Comparison of ENCODE assay signal across 17 cellular contexts in the genomic region with DNA sequence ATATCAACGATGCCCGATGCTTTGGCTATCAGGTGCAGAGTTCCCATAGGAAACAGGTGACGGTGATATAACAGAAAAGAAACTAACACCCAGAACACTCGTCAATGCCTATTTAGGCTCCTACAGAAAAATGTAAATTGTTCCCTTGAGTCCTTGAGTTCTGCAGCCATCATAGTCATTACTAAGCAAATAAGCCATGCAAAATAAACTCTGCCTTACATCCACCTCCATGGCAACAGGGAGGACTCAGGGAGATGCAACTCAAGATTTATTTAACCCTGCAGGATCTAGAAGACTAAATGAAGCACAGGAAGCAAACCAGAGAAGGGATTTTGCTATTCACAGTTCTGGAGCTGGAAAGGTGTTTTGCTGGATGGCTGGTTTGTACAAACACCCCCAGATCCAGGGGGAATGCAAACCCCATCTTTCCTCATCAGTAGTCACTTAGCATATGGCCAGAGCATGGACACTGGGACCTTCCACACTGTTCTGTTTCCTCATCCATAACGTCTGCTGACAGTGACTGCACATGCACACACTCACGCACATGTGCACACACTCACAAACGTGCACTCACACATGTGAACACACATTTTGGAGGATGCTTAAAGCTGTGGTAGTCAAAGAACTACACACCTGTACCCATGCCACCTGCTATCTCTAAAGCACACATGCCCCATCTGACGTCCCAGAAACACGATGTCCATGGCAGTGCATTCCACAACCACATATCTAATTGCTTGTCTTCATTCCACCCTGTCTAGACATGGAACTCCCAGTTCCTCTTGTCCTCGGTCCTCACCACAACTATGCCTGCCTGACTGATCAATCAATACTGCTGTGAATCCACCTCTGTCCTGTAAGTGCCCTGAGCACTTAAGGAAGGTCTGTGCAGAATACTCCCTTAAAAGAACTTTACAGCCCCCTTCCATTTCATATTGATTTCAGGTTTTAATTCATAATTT.
A peak's percentile ranks its signal among the peaks of the same experiment; 100 is the strongest.
DNase-seq lines count a peak whose midpoint lies in the region; FAIRE-seq and TF ChIP-seq lines count a peak whose summit lies in the region.
"Had no signal": no experiment of that assay in that cellular context is flagged by ENCODE, and none has a peak within 500 bp of the region (broad histone marks: within the 10 kb centered on the region; RNA-seq: fewer than 3 reads in every experiment).

No MANE protein-coding gene starts in this region.

- no peak overlapping the region for H3K4me3 Mint-ChIP-seq in astrocyte (ENCODE audit: unreplicated experiment)
- H3K4me3 Mint-ChIP-seq in neural progenitor cell, result no peak overlapping the region
- no peak overlapping the region for H3K4me3 Mint-ChIP-seq in Caco-2 (ENCODE audit: unreplicated experiment)
- H3K4me3 Mint-ChIP-seq: activated CD4-positive, alpha-beta memory T cell treated with anti-CD3 and anti-CD28 coated beads for 36 hours; activated T-cell treated with anti-CD3 and anti-CD28 coated beads, Interleukin-2, amount 50 U/mL, for 72 hours; CD4-positive, alpha-beta T cell had no signal

- H3K9ac ChIP-seq in BLaER1 (no peak overlapping the region), astrocyte (ENCODE audit: low read length) (no peak overlapping the region), neural progenitor cell (no peak overlapping the region)

- H3K27ac Mint-ChIP-seq in astrocyte (ENCODE audit: unreplicated experiment) (peak overlapping the region; percentile 4), neural progenitor cell (no peak overlapping the region), Caco-2 (ENCODE audit: unreplicated experiment) (no peak overlapping the region)
- H3K27ac Mint-ChIP-seq: activated CD4-positive, alpha-beta memory T cell treated with anti-CD3 and anti-CD28 coated beads for 36 hours; activated T-cell treated with anti-CD3 and anti-CD28 coated beads, Interleukin-2, amount 50 U/mL, for 72 hours; CD4-positive, alpha-beta T cell had no signal

- CTCF ChIA-PET in Caco-2 (lab: Charles Lee), result no interaction called here

- TF ChIP-seq CTCF in astrocyte (IDR thresholded peaks at IDR 0.05; ENCODE audit: insufficient read depth, low read depth, low read length) (no peak), neural progenitor cell (IDR thresholded peaks at IDR 0.05) (no peak), Caco-2 (IDR thresholded peaks at IDR 0.05; ENCODE audit: insufficient read depth in 1 of 2, low read depth in 1 of 2, low read length in 1 of 2, severe bottlenecking in 1 of 2, unreplicated experiment in 1 of 2) (no peak), adrenal gland (IDR thresholded peaks at IDR 0.05) (no peak)

- H3K4me1 ChIP-seq in BLaER1 (peaks cover 69% of the 10 kb centered on the region), astrocyte (ENCODE audit: insufficient read depth, low read length) (peaks cover 7% of the 10 kb centered on the region), neural progenitor cell (no peaks in the 10 kb centered on the region), Caco-2 (no peaks in the 10 kb centered on the region), adrenal gland (replicated peaks in 1 of 2) (no peaks in the 10 kb centered on the region)

- H3K9me3 ChIP-seq in BLaER1 (peaks cover 8% of the 10 kb centered on the region; the same call in 1 of the 2 replicates), astrocyte (ENCODE audit: insufficient read depth, low read depth, low read length) (no peaks in the 10 kb centered on the region), neural progenitor cell (ENCODE audit: low read depth) (no peaks in the 10 kb centered on the region), Caco-2 (no peaks in the 10 kb centered on the region), adrenal gland (replicated peaks in 1 of 3) (no peaks in the 10 kb centered on the region)
- H3K9me3 ChIP-seq: lower lobe of right lung, suprapubic skin had no signal

- POLR2A ChIA-PET in Caco-2 (lab: Charles Lee), result no interaction called here

- no peaks in the 10 kb centered on the region for H4K20me1 ChIP-seq in BLaER1
- H4K20me1 ChIP-seq in astrocyte (ENCODE audit: insufficient read depth, low read length), result no peaks in the 10 kb centered on the region
- H4K20me1 ChIP-seq in neural progenitor cell (ENCODE audit: low read depth), result no peaks in the 10 kb centered on the region

- H3K27me3 ChIP-seq in BLaER1 (no peaks in the 10 kb centered on the region), astrocyte (ENCODE audit: insufficient read depth, low read length) (peaks cover 7% of the 10 kb centered on the region), neural progenitor cell (no peaks in the 10 kb centered on the region), Caco-2 (replicated peaks; ENCODE audit: control insufficient read depth, insufficient read depth, low read length) (no peaks in the 10 kb centered on the region), adrenal gland (no peaks in the 10 kb centered on the region)
- H3K27me3 ChIP-seq: suprapubic skin had no signal

- H3K27ac ChIP-seq in BLaER1 (no peak overlapping the region), astrocyte (ENCODE audit: low read depth, low read length) (no peak overlapping the region), neural progenitor cell (no peak overlapping the region), adrenal gland (no peak overlapping the region)
- H3K27ac ChIP-seq: lower lobe of right lung, RWPE1, suprapubic skin had no signal

- intact Hi-C loops in Caco-2 (cut with micrococcal nuclease; ENCODE audit: unreplicated experiment) (no loop called here), adrenal gland (cut with DNase I) (no loop called here)

- H3K36me3 ChIP-seq in BLaER1, result peaks cover 15% of the 10 kb centered on the region; the same call in 1 of the 2 replicates
- H3K36me3 ChIP-seq in astrocyte (ENCODE audit: insufficient read depth, low read length), result no peaks in the 10 kb centered on the region
- H3K36me3 ChIP-seq in neural progenitor cell, result no peaks in the 10 kb centered on the region
- peaks cover 6% of the 10 kb centered on the region for H3K36me3 ChIP-seq in Caco-2 (ENCODE audit: control insufficient read depth, insufficient read depth, low read length)
- no peaks in the 10 kb centered on the region for H3K36me3 ChIP-seq in adrenal gland (replicated peaks in 1 of 2)
- H3K36me3 ChIP-seq: lower lobe of right lung had no signal

- DNase-seq in NCI-H1092 (lab: John Stamatoyannopoulos, UW) (peak; percentile 80), NCI-H2171 (lab: John Stamatoyannopoulos, UW) (peak; percentile 8), astrocyte (ENCODE audit: low read depth) (no peak), neural progenitor cell (ENCODE audit: low spot score) (no peak), Caco-2 (no peak), adrenal gland (no peak)
- no peak for DNase-seq in activated effector memory CD4-positive, alpha-beta T cell treated with anti-CD3 and anti-CD28 coated beads, Interleukin-2, amount 50 U/mL, for 16 hours
- DNase-seq: activated CD4-positive, alpha-beta memory T cell treated with anti-CD3 and anti-CD28 coated beads for 36 hours; activated T-cell treated with anti-CD3 and anti-CD28 coated beads, Interleukin-2, amount 50 U/mL, for 72 hours; caudate nucleus; CD4-positive, alpha-beta T cell; lower lobe of right lung; stimulated activated CD4-positive, alpha-beta T cell treated with anti-CD3 and anti-CD28 coated beads, Interleukin-4, amount 100 ng/mL, for 24 hours; SW 1271 had no signal

- BruUV-seq in Caco-2 (replicated peaks; lab: Mats Ljungman, UMichigan), result no TSS peak

- TF ChIP-seq POLR2A in adrenal gland (IDR thresholded peaks at IDR 0.05), result no peak

- no peak overlapping the region for H3K4me3 ChIP-seq in BLaER1
- no peak overlapping the region for H3K4me3 ChIP-seq in astrocyte (ENCODE audit: insufficient read depth, low read depth, low read length)
- H3K4me3 ChIP-seq in neural progenitor cell, result no peak overlapping the region
- no peak overlapping the region for H3K4me3 ChIP-seq in Caco-2 (ENCODE audit: low read depth, low read length)
- H3K4me3 ChIP-seq in adrenal gland, result no peak overlapping the region
- H3K4me3 ChIP-seq: lower lobe of right lung, suprapubic skin had no signal

- no peak for FAIRE-seq in astrocyte (lab: Jason Lieb, UNC)

- no peaks in the 10 kb centered on the region for H3K27me3 Mint-ChIP-seq in astrocyte (ENCODE audit: low read depth, unreplicated experiment)
- H3K27me3 Mint-ChIP-seq in neural progenitor cell (ENCODE audit: insufficient read depth, low read depth), result no peaks in the 10 kb centered on the region
- no peaks in the 10 kb centered on the region for H3K27me3 Mint-ChIP-seq in Caco-2 (ENCODE audit: insufficient read depth, unreplicated experiment)
- H3K27me3 Mint-ChIP-seq: CD4-positive, alpha-beta T cell had no signal

- H3K4me2 ChIP-seq in BLaER1 (peak overlapping the region; percentile 70), astrocyte (ENCODE audit: low read length) (no peak overlapping the region), neural progenitor cell (no peak overlapping the region)

- no peak overlapping the region for H2AFZ ChIP-seq in astrocyte (ENCODE audit: low read depth, low read length)
- H2AFZ ChIP-seq in neural progenitor cell (replicated peaks), result no peak overlapping the region

- H3K36me3 Mint-ChIP-seq in astrocyte (ENCODE audit: low read depth, unreplicated experiment), result no peaks in the 10 kb centered on the region
- H3K36me3 Mint-ChIP-seq in neural progenitor cell, result no peaks in the 10 kb centered on the region
- H3K36me3 Mint-ChIP-seq in Caco-2 (ENCODE audit: insufficient read depth, unreplicated experiment), result peaks cover 43% of the 10 kb centered on the region
- H3K36me3 Mint-ChIP-seq: activated CD4-positive, alpha-beta memory T cell treated with anti-CD3 and anti-CD28 coated beads for 36 hours had no signal

- no peaks in the 10 kb centered on the region for H3F3A ChIP-seq in neural progenitor cell (ENCODE audit: low read depth)

- H3K79me2 ChIP-seq in astrocyte (ENCODE audit: insufficient read depth, low read length), result no peaks in the 10 kb centered on the region
- H3K79me2 ChIP-seq in neural progenitor cell (ENCODE audit: low read depth), result no peaks in the 10 kb centered on the region

- H3K9me3 Mint-ChIP-seq in astrocyte (ENCODE audit: unreplicated experiment) (no peaks in the 10 kb centered on the region), neural progenitor cell (no peaks in the 10 kb centered on the region), Caco-2 (ENCODE audit: unreplicated experiment) (no peaks in the 10 kb centered on the region)
- H3K9me3 Mint-ChIP-seq: activated CD4-positive, alpha-beta memory T cell treated with anti-CD3 and anti-CD28 coated beads for 36 hours; activated T-cell treated with anti-CD3 and anti-CD28 coated beads, Interleukin-2, amount 50 U/mL, for 72 hours; CD4-positive, alpha-beta T cell had no signal

- 78 to 85% (median 83%) methylated on average over 10 of the region's 10 CpGs for WGBS in adrenal gland, 4 donors

- peaks cover 42% of the 10 kb centered on the region for H3K4me1 Mint-ChIP-seq in astrocyte (ENCODE audit: low read depth, unreplicated experiment)
- H3K4me1 Mint-ChIP-seq in neural progenitor cell, result peaks cover 22% of the 10 kb centered on the region
- no peaks in the 10 kb centered on the region for H3K4me1 Mint-ChIP-seq in Caco-2 (ENCODE audit: low read depth, unreplicated experiment)

Comparison
In these comparisons a context has a peak if more than half of its experiments do, and no peak if none do; other contexts are left out.
1. DNase-seq: peak in NCI-H1092 (single experiment) and NCI-H2171 (single experiment); none in astrocyte (single experiment), neural progenitor cell (single experiment), activated effector memory CD4-positive, alpha-beta T cell treated with anti-CD3 and anti-CD28 coated beads, Interleukin-2, amount 50 U/mL, for 16 hours (single experiment), Caco-2 (0 of 2) and adrenal gland (0 of 7).